18 cellular contexts compared by ENCODE assay signal in the genomic region with DNA sequence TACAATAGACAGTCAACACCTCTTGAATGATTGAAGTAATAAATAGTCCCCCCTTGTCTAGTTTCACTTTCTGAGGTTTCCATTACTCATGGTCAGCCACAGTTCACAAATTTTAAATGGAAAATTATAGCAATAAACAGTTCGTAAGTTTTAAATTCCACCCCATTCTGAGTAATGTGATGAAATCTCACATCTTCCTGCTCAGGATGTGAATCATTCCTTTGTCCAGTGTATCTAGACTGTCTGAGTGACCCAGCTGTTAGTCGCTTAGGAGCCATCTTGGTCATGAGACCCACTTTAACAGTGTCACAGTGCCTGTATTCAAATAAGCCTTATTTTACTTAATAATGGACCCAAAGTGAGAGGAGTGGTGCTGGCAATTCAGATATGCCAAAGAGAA.
DNase-seq lines count a peak whose midpoint lies in the region; ATAC-seq and TF ChIP-seq lines count a peak whose summit lies in the region.
"Had no signal": no experiment of that assay in that cellular context is flagged by ENCODE, and none has a peak within 500 bp of the region (broad histone marks: within the 10 kb centered on the region; RNA-seq: fewer than 3 reads in every experiment).

No MANE protein-coding gene starts in this region.

- peaks cover 13% of the 10 kb centered on the region for H3K4me1 Mint-ChIP-seq in osteocyte (ENCODE audit: unreplicated experiment)

- POLR2A ChIA-PET in Panc1 (lab: Charles Lee): no interaction called here

- no peaks in the 10 kb centered on the region for H3K27me3 Mint-ChIP-seq in osteocyte (ENCODE audit: unreplicated experiment)
- H3K27me3 Mint-ChIP-seq: effector memory CD8-positive, alpha-beta T cell had no signal

- TF ChIP-seq CTCF in Panc1 (IDR thresholded peaks at IDR 0.05) (no peak), osteocyte (IDR thresholded peaks at IDR 0.05) (no peak)

- CTCF ChIA-PET in Panc1 (lab: Charles Lee): no interaction called here

- H3K36me3 Mint-ChIP-seq in osteocyte (ENCODE audit: unreplicated experiment): no peaks in the 10 kb centered on the region

- in situ Hi-C loops in Panc1 (cut with HindIII; ENCODE audit: low pct_unique_long_range_greater_than_20kb, low sequenced_read_pairs): no loop called here

- peaks cover 6% of the 10 kb centered on the region for H3K9me3 Mint-ChIP-seq in osteocyte (ENCODE audit: unreplicated experiment)

- H3K4me1 ChIP-seq in Panc1 (ENCODE audit: control insufficient read depth, insufficient read depth, low read length): no peaks in the 10 kb centered on the region
- H3K4me1 ChIP-seq: prostate gland, transverse colon had no signal

- H3K27ac ChIP-seq in Panc1 (ENCODE audit: low read length): no peak overlapping the region
- peak overlapping the region; percentile 84 for H3K27ac ChIP-seq in epithelial cell of prostate
- H3K27ac ChIP-seq: prostate gland, transverse colon had no signal

- no TSS peak for BruUV-seq in Panc1 (replicated peaks; lab: Mats Ljungman, UMichigan)

- no peak for ATAC-seq in Panc1
- ATAC-seq: effector memory CD8-positive, alpha-beta T cell had no signal

- no peak overlapping the region for H3K4me3 ChIP-seq in Panc1 (ENCODE audit: low read depth in 2 of 2, low read length in 2 of 2)
- H3K4me3 ChIP-seq: HAP-1, prostate gland, transverse colon had no signal

- intact Hi-C loops in Panc1 (cut with micrococcal nuclease; ENCODE audit: unreplicated experiment): no loop called here

- DNase-seq in EL (peak; percentile 82), Panc1 (ENCODE audit: low read depth, low spot score) (peak; percentile 5), epithelial cell of prostate (ENCODE audit: low read depth, low spot score) (peak; percentile 69), osteocyte (ENCODE audit: extremely low spot score, unreplicated experiment) (no peak), mucosa of gallbladder (ENCODE audit: low spot score) (no peak), NOMO-1 treated with DMSO at 0.1 percent for 48 hours (lab: John Stamatoyannopoulos, UW; ENCODE audit: unreplicated experiment) (no peak), retina (no peak), medulla oblongata (ENCODE audit: extremely low spot score) (no peak)
- DNase-seq: activated CD4-positive, alpha-beta T cell treated with anti-CD3 and anti-CD28 coated beads for 1 hour; activated naive CD4-positive, alpha-beta T cell; DND-41; effector memory CD8-positive, alpha-beta T cell; left cardiac atrium; NCI-H2029 treated with DMSO at 0.1 percent for 48 hours; SHP77 treated with DMSO at 0.1 percent for 48 hours; transverse colon had no signal

- peak overlapping the region; percentile 73 for H3K27ac Mint-ChIP-seq in osteocyte (ENCODE audit: unreplicated experiment)
- H3K27ac Mint-ChIP-seq: effector memory CD8-positive, alpha-beta T cell had no signal

- no peaks in the 10 kb centered on the region for H3K36me3 ChIP-seq in Panc1 (ENCODE audit: control insufficient read depth, insufficient read depth, low read length)
- H3K36me3 ChIP-seq: HAP-1, prostate gland, transverse colon had no signal

- H3K27me3 ChIP-seq in Panc1 (ENCODE audit: control insufficient read depth, insufficient read depth, low read length): no peaks in the 10 kb centered on the region
- H3K27me3 ChIP-seq: transverse colon had no signal

- no peak overlapping the region for H3K4me3 Mint-ChIP-seq in osteocyte (ENCODE audit: unreplicated experiment)
- H3K4me3 Mint-ChIP-seq: effector memory CD8-positive, alpha-beta T cell had no signal

- H3K9me3 ChIP-seq in Panc1 (ENCODE audit: control insufficient read depth, insufficient read depth, low read depth, low read length): no peaks in the 10 kb centered on the region
- H3K9me3 ChIP-seq: HAP-1, prostate gland, transverse colon had no signal

Comparison
In these comparisons a context has a peak if more than half of its experiments do, and no peak if none do; other contexts are left out.
1. DNase-seq: peak in EL (single experiment), Panc1 (single experiment) and epithelial cell of prostate (single experiment); none in osteocyte (single experiment), mucosa of gallbladder (single experiment), NOMO-1 treated with DMSO at 0.1 percent for 48 hours (single experiment), retina (single experiment) and medulla oblongata (single experiment).